In the genomic region with DNA sequence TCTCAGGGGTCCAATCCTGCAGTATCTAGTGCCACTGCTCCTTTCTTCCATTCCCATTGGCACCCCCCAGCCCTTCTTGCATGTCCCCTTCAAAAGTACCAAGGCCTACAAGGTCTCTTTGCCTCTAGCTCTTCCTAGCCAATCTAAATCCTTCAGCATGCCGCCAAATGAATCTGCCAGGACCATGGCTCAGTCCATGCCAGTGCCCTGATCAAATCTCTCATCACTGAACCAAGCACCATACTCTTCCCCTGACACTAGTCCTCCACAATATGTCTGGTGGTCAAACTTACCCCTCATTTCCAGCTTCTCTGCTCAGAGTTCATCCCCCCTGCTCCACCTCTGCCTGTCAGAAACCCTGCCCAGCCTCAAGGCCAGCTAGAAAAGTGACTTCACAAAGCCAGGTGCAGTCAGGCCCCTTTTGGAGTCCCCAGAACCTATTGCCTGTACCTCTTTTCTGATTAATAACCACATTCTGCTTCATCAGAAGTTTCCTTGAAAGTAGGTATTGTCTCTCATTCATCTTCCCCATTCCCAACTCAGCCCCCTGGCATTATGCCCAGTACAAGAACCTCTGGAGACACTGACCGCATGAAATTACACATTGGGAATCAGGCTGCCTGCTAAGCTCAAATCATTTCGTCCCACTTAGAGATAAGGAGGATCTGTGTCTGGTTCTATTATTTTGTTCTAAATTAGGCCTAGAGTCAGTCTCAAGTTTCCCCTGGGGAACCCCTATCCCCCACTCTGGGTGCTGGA, we compare ENCODE assay signal across 23 cellular contexts. TPM values are rescaled to one million over a fixed set of nuclear protein-coding genes. Genes with fewer than 3 reads are reported as not detected.
A peak's percentile ranks its signal among the peaks of the same experiment; 100 is the strongest.
DNase-seq lines count a peak whose midpoint lies in the region; ATAC-seq and TF ChIP-seq lines count a peak whose summit lies in the region.
"Had no signal": no experiment of that assay in that cellular context is flagged by ENCODE, and none has a peak within 500 bp of the region (broad histone marks: within the 10 kb centered on the region; RNA-seq: fewer than 3 reads in every experiment).

No MANE protein-coding gene starts in this region.

- H3K4me3 ChIP-seq in cardiac fibroblast (replicated peaks in 1 of 2; ENCODE audit: low read depth in 2 of 2, low read length in 2 of 2) (no peak overlapping the region), fibroblast of villous mesenchyme (ENCODE audit: low read depth, low read length) (no peak overlapping the region), heart right ventricle (no peak overlapping the region)
- H3K4me3 ChIP-seq: esophagus muscularis mucosa, lower lobe of right lung, sigmoid colon, transverse colon had no signal

- no peaks in the 10 kb centered on the region for H3K27me3 Mint-ChIP-seq in activated naive CD8-positive, alpha-beta T cell treated with anti-CD3 and anti-CD28 coated beads, Interleukin-2, amount 10 ng/mL, durations not matched to agents 7 days and 5 days
- no peaks in the 10 kb centered on the region for H3K27me3 Mint-ChIP-seq in activated naive CD8-positive, alpha-beta T cell treated with anti-CD3 and anti-CD28 coated beads, Interleukin-2, amount 50 U/mL, for 24 hours
- no peaks in the 10 kb centered on the region for H3K27me3 Mint-ChIP-seq in stimulated activated naive B cell treated with anti-CD40 and anti-IgM and Interleukin-4, amounts not matched to agents 10 μg/mL and 1 μg/mL and 100 μg/mL, for 72 hours
- H3K27me3 Mint-ChIP-seq: activated CD8-positive, alpha-beta memory T cell treated with anti-CD3 and anti-CD28 coated beads, Interleukin-2, amount 10 ng/mL, durations not matched to agents 7 days and 5 days; B cell had no signal

- H3K4me1 Mint-ChIP-seq in activated naive CD8-positive, alpha-beta T cell treated with anti-CD3 and anti-CD28 coated beads, Interleukin-2, amount 10 ng/mL, durations not matched to agents 7 days and 5 days: peaks cover 6% of the 10 kb centered on the region
- peaks cover 4% of the 10 kb centered on the region for H3K4me1 Mint-ChIP-seq in activated naive CD8-positive, alpha-beta T cell treated with anti-CD3 and anti-CD28 coated beads, Interleukin-2, amount 50 U/mL, for 24 hours
- peaks cover 0 to 3% of the 10 kb centered on the region in 2 donors for H3K4me1 Mint-ChIP-seq in stimulated activated naive B cell treated with anti-CD40 and anti-IgM and Interleukin-4, amounts not matched to agents 10 μg/mL and 1 μg/mL and 100 μg/mL, for 72 hours
- H3K4me1 Mint-ChIP-seq: B cell had no signal

- H3K27ac ChIP-seq in heart right ventricle: no peak overlapping the region
- H3K27ac ChIP-seq: esophagus muscularis mucosa, lower lobe of right lung, sigmoid colon, transverse colon had no signal

- no peak for ATAC-seq in activated naive CD8-positive, alpha-beta T cell treated with anti-CD3 and anti-CD28 coated beads, Interleukin-2, amount 10 ng/mL, durations not matched to agents 7 days and 5 days (ENCODE audit: low read depth)
- no peak for ATAC-seq in activated naive CD8-positive, alpha-beta T cell treated with anti-CD3 and anti-CD28 coated beads, Interleukin-2, amount 50 U/mL, for 24 hours
- ATAC-seq in heart right ventricle (no peak), GM18870 (IDR thresholded peaks at IDR 0.05; ENCODE audit: unreplicated experiment) (no peak)
- no peak for ATAC-seq in stimulated activated naive B cell treated with anti-CD40 and anti-IgM and Interleukin-4, amounts not matched to agents 10 μg/mL and 1 μg/mL and 100 μg/mL, for 72 hours (replicated peaks)
- ATAC-seq: activated CD8-positive, alpha-beta memory T cell treated with anti-CD3 and anti-CD28 coated beads, Interleukin-2, amount 10 ng/mL, durations not matched to agents 7 days and 5 days; activated T-cell treated with anti-CD3 and anti-CD28 coated beads, Interleukin-2, amount 50 U/mL, for 72 hours; lower lobe of right lung; Panc1 had no signal

- peaks cover 0 to 79% (median 24%) of the 10 kb centered on the region in 9 donors for H3K36me3 ChIP-seq in heart right ventricle
- H3K36me3 ChIP-seq: transverse colon had no signal

- H3K4me1 ChIP-seq in heart right ventricle: peaks cover 0 to 9% (median 0%) of the 10 kb centered on the region in 9 donors
- H3K4me1 ChIP-seq: esophagus muscularis mucosa, lower lobe of right lung, sigmoid colon, transverse colon had no signal

- TF ChIP-seq CTCF in cardiac fibroblast (IDR thresholded peaks at IDR 0.05; ENCODE audit: low read depth, low read length): no peak
- TF ChIP-seq CTCF in fibroblast of villous mesenchyme (IDR thresholded peaks at IDR 0.05; ENCODE audit: insufficient read depth, low read depth, low read length): no peak
- no peak for TF ChIP-seq CTCF in heart right ventricle (IDR thresholded peaks at IDR 0.05)

- H3K36me3 Mint-ChIP-seq in activated naive CD8-positive, alpha-beta T cell treated with anti-CD3 and anti-CD28 coated beads, Interleukin-2, amount 10 ng/mL, durations not matched to agents 7 days and 5 days: peaks cover 35% of the 10 kb centered on the region
- H3K36me3 Mint-ChIP-seq in activated naive CD8-positive, alpha-beta T cell treated with anti-CD3 and anti-CD28 coated beads, Interleukin-2, amount 50 U/mL, for 24 hours (ENCODE audit: low read depth): peaks cover 25% of the 10 kb centered on the region
- H3K36me3 Mint-ChIP-seq in stimulated activated naive B cell treated with anti-CD40 and anti-IgM and Interleukin-4, amounts not matched to agents 10 μg/mL and 1 μg/mL and 100 μg/mL, for 72 hours: peaks cover 51 to 74% of the 10 kb centered on the region in 2 donors

- DNase-seq in activated naive CD8-positive, alpha-beta T cell treated with anti-CD3 and anti-CD28 coated beads, Interleukin-2, amount 10 ng/mL, durations not matched to agents 7 days and 5 days: no peak
- DNase-seq in activated naive CD8-positive, alpha-beta T cell treated with anti-CD3 and anti-CD28 coated beads, Interleukin-2, amount 50 U/mL, for 24 hours: no peak
- DNase-seq in cardiac fibroblast (ENCODE audit: low read depth in 2 of 2) (peak; percentile 55 to 70), fibroblast of villous mesenchyme (ENCODE audit: low read depth) (peak; percentile 14), heart right ventricle (no peak), NCI-H1092 (lab: John Stamatoyannopoulos, UW) (no peak)
- DNase-seq in stimulated activated naive B cell treated with anti-CD40 and anti-IgM and Interleukin-4, amounts not matched to agents 10 μg/mL and 1 μg/mL and 100 μg/mL, for 72 hours: no peak
- DNase-seq: activated CD8-positive, alpha-beta memory T cell treated with anti-CD3 and anti-CD28 coated beads, Interleukin-2, amount 10 ng/mL, durations not matched to agents 7 days and 5 days; activated naive CD4-positive, alpha-beta T cell treated with Interleukin-2 at 50 U/mL for 16 hours; activated T-cell treated with anti-CD3 and anti-CD28 coated beads, Interleukin-2, amount 50 U/mL, for 72 hours; cerebellar nuclear complex; DMS79; effector memory CD4-positive, alpha-beta T cell; lower lobe of right lung; NCI-H1694; NCI-H526; sigmoid colon; T-helper 2 cell; transverse colon had no signal

- no peak overlapping the region for H3K4me3 Mint-ChIP-seq in activated naive CD8-positive, alpha-beta T cell treated with anti-CD3 and anti-CD28 coated beads, Interleukin-2, amount 10 ng/mL, durations not matched to agents 7 days and 5 days
- H3K4me3 Mint-ChIP-seq in activated naive CD8-positive, alpha-beta T cell treated with anti-CD3 and anti-CD28 coated beads, Interleukin-2, amount 50 U/mL, for 24 hours: no peak overlapping the region
- no peak overlapping the region for H3K4me3 Mint-ChIP-seq in stimulated activated naive B cell treated with anti-CD40 and anti-IgM and Interleukin-4, amounts not matched to agents 10 μg/mL and 1 μg/mL and 100 μg/mL, for 72 hours
- H3K4me3 Mint-ChIP-seq: activated CD8-positive, alpha-beta memory T cell treated with anti-CD3 and anti-CD28 coated beads, Interleukin-2, amount 10 ng/mL, durations not matched to agents 7 days and 5 days; activated T-cell treated with anti-CD3 and anti-CD28 coated beads, Interleukin-2, amount 50 U/mL, for 72 hours; B cell had no signal

- H3K9me3 ChIP-seq in heart right ventricle: no peaks in the 10 kb centered on the region
- H3K9me3 ChIP-seq: esophagus muscularis mucosa, lower lobe of right lung, sigmoid colon, transverse colon had no signal

- POLR2A ChIA-PET in activated naive CD8-positive, alpha-beta T cell treated with anti-CD3 and anti-CD28 coated beads, Interleukin-2, amount 10 ng/mL, durations not matched to agents 7 days and 5 days (lab: Charles Lee): interaction anchor here (1.4 kb wide), 1 partner anchor 11 kb away, joined by 7 read pairs; no protein-coding TSS in a partner anchor

- 49 to 58% methylated on average over 3 of the region's 3 CpGs for WGBS in heart right ventricle, 2 donors

- peak overlapping the region; percentile 4 for H3K27ac Mint-ChIP-seq in activated naive CD8-positive, alpha-beta T cell treated with anti-CD3 and anti-CD28 coated beads, Interleukin-2, amount 10 ng/mL, durations not matched to agents 7 days and 5 days
- no peak overlapping the region for H3K27ac Mint-ChIP-seq in activated naive CD8-positive, alpha-beta T cell treated with anti-CD3 and anti-CD28 coated beads, Interleukin-2, amount 50 U/mL, for 24 hours
- no peak overlapping the region for H3K27ac Mint-ChIP-seq in stimulated activated naive B cell treated with anti-CD40 and anti-IgM and Interleukin-4, amounts not matched to agents 10 μg/mL and 1 μg/mL and 100 μg/mL, for 72 hours
- H3K27ac Mint-ChIP-seq: activated CD8-positive, alpha-beta memory T cell treated with anti-CD3 and anti-CD28 coated beads, Interleukin-2, amount 10 ng/mL, durations not matched to agents 7 days and 5 days; activated T-cell treated with anti-CD3 and anti-CD28 coated beads, Interleukin-2, amount 50 U/mL, for 72 hours; B cell had no signal

- no peaks in the 10 kb centered on the region for H3K27me3 ChIP-seq in heart right ventricle
- H3K27me3 ChIP-seq: esophagus muscularis mucosa, sigmoid colon, transverse colon had no signal

- no peaks in the 10 kb centered on the region for H3K9me3 Mint-ChIP-seq in activated naive CD8-positive, alpha-beta T cell treated with anti-CD3 and anti-CD28 coated beads, Interleukin-2, amount 10 ng/mL, durations not matched to agents 7 days and 5 days
- no peaks in the 10 kb centered on the region for H3K9me3 Mint-ChIP-seq in activated naive CD8-positive, alpha-beta T cell treated with anti-CD3 and anti-CD28 coated beads, Interleukin-2, amount 50 U/mL, for 24 hours
- H3K9me3 Mint-ChIP-seq in stimulated activated naive B cell treated with anti-CD40 and anti-IgM and Interleukin-4, amounts not matched to agents 10 μg/mL and 1 μg/mL and 100 μg/mL, for 72 hours: no peaks in the 10 kb centered on the region
- H3K9me3 Mint-ChIP-seq: activated T-cell treated with anti-CD3 and anti-CD28 coated beads, Interleukin-2, amount 50 U/mL, for 72 hours had no signal

- intact Hi-C loops in heart right ventricle (cut with DNase I): loop anchor here in 4 of 10 donors (5.0 to 10.0 kb wide), 4 partner anchors 91 to 303 kb away; partner anchors contain the start of gene FADS3 (in 1 of the 4)

RNA-seq across cellular contexts. Expression of gene FEN1, which starts 11.4 kb away (rescaled TPM):
- total RNA-seq in activated naive CD8-positive, alpha-beta T cell treated with anti-CD3 and anti-CD28 coated beads, Interleukin-2, amount 10 ng/mL, durations not matched to agents 7 days and 5 days: 10 to 100 TPM; 87.1 to 88.7 TPM
- 23.8 and 27.6 TPM in 2 replicates for total RNA-seq in fibroblast of villous mesenchyme
- total RNA-seq in heart right ventricle: 1 to 10 TPM; 3.7 to 8.6 (median 6.2) TPM
- polyA plus RNA-seq in heart right ventricle: 1 to 10 TPM; 2.1 to 8.8 TPM

RNA-seq across cellular contexts. Expression of gene TMEM258, which starts 11.7 kb away (rescaled TPM):
- total RNA-seq in activated naive CD8-positive, alpha-beta T cell treated with anti-CD3 and anti-CD28 coated beads, Interleukin-2, amount 10 ng/mL, durations not matched to agents 7 days and 5 days: 100 to 1,000 TPM; 127 to 140 TPM
- total RNA-seq in fibroblast of villous mesenchyme: 40.6 and 76.4 TPM in 2 replicates
- 100 to 1,000 TPM in 9 of 10 donors, 10 to 100 TPM in 1; 98.9 to 142 (median 109) TPM for total RNA-seq in heart right ventricle
- polyA plus RNA-seq in heart right ventricle: 100 to 1,000 TPM in 1 of 2 donors, 10 to 100 TPM in 1; 80.7 to 273 TPM

RNA-seq across cellular contexts. Expression of gene FADS1, which starts 12.7 kb away (rescaled TPM):
- total RNA-seq in activated naive CD8-positive, alpha-beta T cell treated with anti-CD3 and anti-CD28 coated beads, Interleukin-2, amount 10 ng/mL, durations not matched to agents 7 days and 5 days: 10 to 100 TPM; 53.2 to 54.7 TPM
- total RNA-seq in fibroblast of villous mesenchyme (190 and 244 TPM in 2 replicates), heart right ventricle (10 to 100 TPM; 16.4 to 37.4 (median 25.4) TPM)
- 10 to 100 TPM; 13.8 to 35.2 TPM for polyA plus RNA-seq in heart right ventricle

RNA-seq across cellular contexts. Expression of gene FADS2, which starts 24.0 kb away (rescaled TPM):
- total RNA-seq in activated naive CD8-positive, alpha-beta T cell treated with anti-CD3 and anti-CD28 coated beads, Interleukin-2, amount 10 ng/mL, durations not matched to agents 7 days and 5 days: 100 to 1,000 TPM; 245 to 280 TPM
- total RNA-seq in fibroblast of villous mesenchyme (713 and 741 TPM in 2 replicates), heart right ventricle (10 to 100 TPM; 15.1 to 37.0 (median 23.5) TPM)
- 10 to 100 TPM; 12.2 to 31.6 TPM for polyA plus RNA-seq in heart right ventricle

RNA-seq across cellular contexts. Expression of gene MYRF, which starts 51.6 kb away (rescaled TPM):
- total RNA-seq in activated naive CD8-positive, alpha-beta T cell treated with anti-CD3 and anti-CD28 coated beads, Interleukin-2, amount 10 ng/mL, durations not matched to agents 7 days and 5 days: 1 to 10 TPM; 3.4 TPM
- 2.6 and 9.7 TPM in 2 replicates for total RNA-seq in fibroblast of villous mesenchyme
- total RNA-seq in heart right ventricle: 1 to 10 TPM in 1 of 10 donors, under 1 TPM in 9; 0.13 to 1.2 (median 0.26) TPM
- under 1 TPM; 0.16 to 0.37 TPM for polyA plus RNA-seq in heart right ventricle

Comparison
In these comparisons a context has a peak if more than half of its experiments do, and no peak if none do; other contexts are left out.
1. DNase-seq: peak in cardiac fibroblast (2 of 2) and fibroblast of villous mesenchyme (single experiment); none in activated naive CD8-positive, alpha-beta T cell treated with anti-CD3 and anti-CD28 coated beads, Interleukin-2, amount 10 ng/mL, durations not matched to agents 7 days and 5 days (single experiment), activated naive CD8-positive, alpha-beta T cell treated with anti-CD3 and anti-CD28 coated beads, Interleukin-2, amount 50 U/mL, for 24 hours (single experiment), heart right ventricle (0 of 2), NCI-H1092 (single experiment) and stimulated activated naive B cell treated with anti-CD40 and anti-IgM and Interleukin-4, amounts not matched to agents 10 μg/mL and 1 μg/mL and 100 μg/mL, for 72 hours (single experiment).